ENCODE assay signal across 8 cellular contexts in the genomic region with DNA sequence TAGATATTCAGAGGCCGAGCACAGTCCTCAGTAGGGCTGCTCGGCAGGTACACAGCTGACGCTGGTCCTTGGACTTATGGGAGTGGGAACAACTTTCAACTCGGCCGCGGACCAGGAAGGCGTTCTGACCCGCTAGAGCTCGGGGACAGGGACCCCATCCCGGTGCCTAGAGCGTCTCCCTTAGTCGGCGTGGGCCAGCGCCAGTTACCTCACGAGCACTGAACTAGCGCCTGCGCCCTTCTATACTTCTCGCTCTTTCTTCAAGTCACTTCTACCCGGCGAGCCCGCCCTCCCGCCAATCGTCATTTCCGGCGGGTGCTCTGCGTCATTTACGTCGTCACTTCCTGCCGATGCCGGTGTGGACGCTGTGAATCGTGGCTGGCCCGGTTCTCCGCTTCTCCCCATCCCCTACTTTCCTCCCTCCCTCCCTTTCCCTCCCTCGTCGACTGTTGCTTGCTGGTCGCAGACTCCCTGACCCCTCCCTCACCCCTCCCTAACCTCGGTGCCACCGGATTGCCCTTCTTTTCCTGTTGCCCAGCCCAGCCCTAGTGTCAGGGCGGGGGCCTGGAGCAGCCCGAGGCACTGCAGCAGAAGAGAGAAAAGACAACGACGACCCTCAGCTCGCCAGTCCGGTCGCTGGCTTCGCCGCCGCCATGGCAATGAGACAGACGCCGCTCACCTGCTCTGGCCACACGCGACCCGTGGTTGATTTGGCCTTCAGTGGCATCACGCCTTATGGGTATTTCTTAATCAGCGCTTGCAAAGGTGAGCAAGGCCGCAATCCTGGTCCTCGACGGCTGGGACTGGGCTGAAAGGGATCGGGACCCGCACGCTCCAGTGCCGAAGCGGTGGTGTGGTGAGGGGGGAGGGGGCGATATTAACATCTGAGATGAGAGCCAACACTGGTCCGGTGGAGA. TPM values are rescaled to one million over a fixed set of nuclear protein-coding genes. Genes with fewer than 3 reads are reported as not detected.
A peak's percentile ranks its signal among the peaks of the same experiment; 100 is the strongest.
DNase-seq lines count a peak whose midpoint lies in the region; ATAC-seq lines count a peak whose summit lies in the region.

A gene with protein sequence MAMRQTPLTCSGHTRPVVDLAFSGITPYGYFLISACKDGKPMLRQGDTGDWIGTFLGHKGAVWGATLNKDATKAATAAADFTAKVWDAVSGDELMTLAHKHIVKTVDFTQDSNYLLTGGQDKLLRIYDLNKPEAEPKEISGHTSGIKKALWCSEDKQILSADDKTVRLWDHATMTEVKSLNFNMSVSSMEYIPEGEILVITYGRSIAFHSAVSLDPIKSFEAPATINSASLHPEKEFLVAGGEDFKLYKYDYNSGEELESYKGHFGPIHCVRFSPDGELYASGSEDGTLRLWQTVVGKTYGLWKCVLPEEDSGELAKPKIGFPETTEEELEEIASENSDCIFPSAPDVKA (plus strand): TSS at position 333 of the 917 bp plus-strand sequence. CDS start 321 bp downstream, at position 654.

- ATAC-seq in GM19468 (IDR thresholded peaks at IDR 0.05; ENCODE audit: extremely low read depth, unreplicated experiment) = peak; percentile 99

- H3K4me1 Mint-ChIP-seq in CD8-positive, alpha-beta memory T cell = peaks cover 57 to 65% (median 58%) of the 10 kb centered on the region in 3 donors

- peak within 1 kb of the TSS; percentile 91 to 100 (median 99) for H3K4me3 Mint-ChIP-seq in CD8-positive, alpha-beta memory T cell

- CTCF ChIA-PET in CD8-positive, alpha-beta memory T cell (lab: Charles Lee) = interaction anchor here (1.0 to 1.5 kb wide), 3 partner anchors 29 to 350 kb away, joined by 3 to 4 read pairs (median 3); partner anchors contain the start of gene DERA

- H3K4me3 ChIP-seq in CD8-positive, alpha-beta memory T cell (ENCODE audit: low read length) = peak within 1 kb of the TSS; percentile 97

- H3K27ac Mint-ChIP-seq in CD8-positive, alpha-beta memory T cell = peak within 1 kb of the TSS; percentile 98 to 100 (median 100)

- POLR2A ChIA-PET in CD8-positive, alpha-beta memory T cell (lab: Charles Lee) = interaction anchor here (0.6 to 2.0 kb wide), 3 partner anchors 9 to 1629 kb away, joined by 3 to 12 read pairs (median 9); partner anchors contain the start of gene DERA

- H3K9me3 ChIP-seq in CD8-positive, alpha-beta memory T cell (ENCODE audit: low read length) = no peaks in the 10 kb centered on the region

- peaks cover 2 to 52% (median 6%) of the 10 kb centered on the region in 3 donors for H3K36me3 Mint-ChIP-seq in CD8-positive, alpha-beta memory T cell

- H3K36me3 ChIP-seq in CD8-positive, alpha-beta memory T cell (ENCODE audit: insufficient read depth, low read length) = peaks cover 9% of the 10 kb centered on the region

- peak within 1 kb of the TSS; percentile 99 for H3K27ac ChIP-seq in CD8-positive, alpha-beta memory T cell (ENCODE audit: low read depth, low read length)

- peaks cover 0 to 1% of the 10 kb centered on the region in 2 donors for H3K27me3 Mint-ChIP-seq in CD8-positive, alpha-beta memory T cell

- no peaks in the 10 kb centered on the region for H3K27me3 ChIP-seq in CD8-positive, alpha-beta memory T cell (ENCODE audit: insufficient read depth, low read length, poor library complexity, severe bottlenecking)

- H3K9me3 Mint-ChIP-seq in CD8-positive, alpha-beta memory T cell = no peaks in the 10 kb centered on the region

- DNase-seq in CD8-positive, alpha-beta memory T cell = peak; percentile 91 to 98 (median 96)
- peak; percentile 87 for DNase-seq in HS-5 (ENCODE audit: low read depth)
- DNase-seq in NK-92 treated with Interleukin-12 subunit alpha and Interleukin-12 subunit beta, amount 100 ng/mL, for 24 hours (lab: John Stamatoyannopoulos, UW) = peak; percentile 66
- peak; percentile 98 for DNase-seq in activated CD8-positive, alpha-beta memory T cell treated with anti-CD3 and anti-CD28 coated beads for 24 hours
- DNase-seq in effector CD8-positive, alpha-beta T cell (lab: John Stamatoyannopoulos, UW) = peak; percentile 90
- DNase-seq in lung microvascular endothelial cell (ENCODE audit: low read depth in 2 of 2) = peak; percentile 97 to 99
- peak; percentile 85 to 92 (median 86) for DNase-seq in stimulated activated CD4-positive, alpha-beta T cell treated with anti-CD3 and anti-CD28 coated beads, TNF-alpha, amount 100 ng/mL, for 48 hours (ENCODE audit: low read depth in 3 of 3)

- H3K4me1 ChIP-seq in CD8-positive, alpha-beta memory T cell (ENCODE audit: insufficient read depth, low read length) = peaks cover 38% of the 10 kb centered on the region

RNA-seq across cellular contexts. Expression of the gene that starts here (rescaled TPM):
- 100 to 1,000 TPM; 179 to 185 TPM for total RNA-seq in CD8-positive, alpha-beta memory T cell
- 112 TPM for polyA plus RNA-seq in CD8-positive, alpha-beta memory T cell
- total RNA-seq in lung microvascular endothelial cell = 52.0 and 62.3 TPM in 2 replicates

Comparison
In these comparisons a context has a peak if more than half of its experiments do, and no peak if none do; other contexts are left out.
1. Peak in every context shown above with its lines: DNase-seq, ATAC-seq, H3K4me3 ChIP-seq and H3K27ac ChIP-seq.